In the genomic region with DNA sequence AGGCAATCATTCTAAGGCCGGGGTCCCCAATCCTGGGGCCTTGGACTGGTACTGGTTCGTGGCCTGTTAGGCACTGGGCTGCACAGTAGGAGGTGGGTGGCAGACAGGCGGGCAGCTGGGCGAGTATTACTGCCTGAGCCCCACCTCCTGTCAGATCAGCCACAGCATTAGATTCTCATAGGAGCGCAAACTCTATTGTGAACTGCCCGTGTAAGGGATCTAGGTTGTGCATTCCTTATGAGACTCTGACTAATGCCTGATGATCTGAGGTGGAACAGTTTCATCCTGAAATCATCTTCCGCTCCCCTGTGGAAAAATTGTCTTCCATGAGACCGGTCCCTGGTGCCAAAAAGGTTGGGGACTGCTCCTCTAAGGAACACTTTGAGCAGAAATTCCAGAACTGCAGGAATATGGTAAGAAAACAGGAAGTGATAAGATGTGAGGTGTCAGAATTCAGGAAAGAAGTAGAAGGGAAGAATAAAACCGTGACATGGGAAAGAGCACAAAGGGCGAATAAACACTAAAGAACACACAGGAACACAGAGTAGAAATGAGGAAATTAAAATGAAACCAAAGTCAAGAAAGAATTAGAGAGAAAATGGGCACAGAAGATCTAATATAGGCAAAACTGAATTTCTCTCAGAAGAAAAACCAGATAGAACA, we compare ENCODE assay signal across 11 cellular contexts. TPM values are rescaled to one million over a fixed set of nuclear protein-coding genes. Genes with fewer than 3 reads are reported as not detected.
DNase-seq lines count a peak whose midpoint lies in the region; ATAC-seq lines count a peak whose summit lies in the region.
"Had no signal": no experiment of that assay in that cellular context is flagged by ENCODE, and none has a peak within 500 bp of the region (broad histone marks: within the 10 kb centered on the region; RNA-seq: fewer than 3 reads in every experiment).

No MANE protein-coding gene starts in this region.

- H3K27me3 ChIP-seq in naive thymus-derived CD4-positive, alpha-beta T cell (ENCODE audit: control insufficient read depth in 2 of 2, insufficient read depth in 2 of 2, low read length in 2 of 2) = no peaks in the 10 kb centered on the region

- no peak overlapping the region for H3K4me3 Mint-ChIP-seq in central memory CD8-positive, alpha-beta T cell
- H3K4me3 Mint-ChIP-seq in naive thymus-derived CD4-positive, alpha-beta T cell = no peak overlapping the region

- peaks cover 9% of the 10 kb centered on the region for H3K4me1 Mint-ChIP-seq in central memory CD8-positive, alpha-beta T cell
- H3K4me1 Mint-ChIP-seq in naive thymus-derived CD4-positive, alpha-beta T cell = peaks cover 6 to 34% (median 26%) of the 10 kb centered on the region in 7 donors

- DNase-seq in NCI-H226 (peak; percentile 64), DMS153 (lab: John Stamatoyannopoulos, UW) (no peak), NCI-H446 (lab: John Stamatoyannopoulos, UW) (no peak)
- DNase-seq in central memory CD8-positive, alpha-beta T cell (ENCODE audit: low spot score in 2 of 2) = no peak
- no peak for DNase-seq in naive thymus-derived CD4-positive, alpha-beta T cell
- DNase-seq: activated gamma-delta T cell treated with Interleukin-2 at 50 U/mL for 16 hours, NCI-H1417 had no signal

- CTCF ChIA-PET in naive thymus-derived CD4-positive, alpha-beta T cell (lab: Charles Lee) = no interaction called here

- H3K4me1 ChIP-seq in naive thymus-derived CD4-positive, alpha-beta T cell (ENCODE audit: control insufficient read depth in 2 of 2, insufficient read depth in 2 of 2, low read length in 2 of 2) = no peaks in the 10 kb centered on the region

- H3K9me3 Mint-ChIP-seq in central memory CD8-positive, alpha-beta T cell = no peaks in the 10 kb centered on the region
- no peaks in the 10 kb centered on the region for H3K9me3 Mint-ChIP-seq in naive thymus-derived CD4-positive, alpha-beta T cell

- intact Hi-C loops in naive thymus-derived CD4-positive, alpha-beta T cell (cut with micrococcal nuclease) = no loop called here

- peak overlapping the region; percentile 25 for H3K27ac ChIP-seq in naive thymus-derived CD4-positive, alpha-beta T cell (ENCODE audit: low read depth, low read length)

- H3K36me3 ChIP-seq in naive thymus-derived CD4-positive, alpha-beta T cell (ENCODE audit: control insufficient read depth in 2 of 3, insufficient read depth in 3 of 3, low read length in 3 of 3) = peaks cover 0 to 17% (median 4%) of the 10 kb centered on the region in 3 experiments

- no peaks in the 10 kb centered on the region for H3K9me3 ChIP-seq in naive thymus-derived CD4-positive, alpha-beta T cell (ENCODE audit: control insufficient read depth in 2 of 3, low read length in 3 of 3)
- H3K9me3 ChIP-seq: HAP-1 had no signal

- no peak overlapping the region for H3K4me3 ChIP-seq in naive thymus-derived CD4-positive, alpha-beta T cell (ENCODE audit: low read length)
- H3K4me3 ChIP-seq: HAP-1 had no signal

- H3K27ac Mint-ChIP-seq in central memory CD8-positive, alpha-beta T cell (ENCODE audit: low read depth) = peak overlapping the region; percentile 20
- H3K27ac Mint-ChIP-seq in naive thymus-derived CD4-positive, alpha-beta T cell = peak overlapping the region; percentile 44 to 94 (median 81)

- peak; percentile 12 for ATAC-seq in GM18508 (IDR thresholded peaks at IDR 0.05; ENCODE audit: insufficient read depth, unreplicated experiment)
- no peak for ATAC-seq in central memory CD8-positive, alpha-beta T cell (replicated peaks; ENCODE audit: extremely low read depth, poor library complexity, severe bottlenecking)
- ATAC-seq in naive thymus-derived CD4-positive, alpha-beta T cell = no peak
- ATAC-seq in HG03196 (IDR thresholded peaks at IDR 0.05; ENCODE audit: unreplicated experiment) = no peak
- ATAC-seq in HG02798 (IDR thresholded peaks at IDR 0.05; ENCODE audit: poor library complexity, unreplicated experiment) = no peak

- POLR2A ChIA-PET in naive thymus-derived CD4-positive, alpha-beta T cell (lab: Charles Lee) = no interaction called here

- H3K27me3 Mint-ChIP-seq in central memory CD8-positive, alpha-beta T cell = no peaks in the 10 kb centered on the region
- H3K27me3 Mint-ChIP-seq in naive thymus-derived CD4-positive, alpha-beta T cell = no peaks in the 10 kb centered on the region

- H3K36me3 Mint-ChIP-seq in central memory CD8-positive, alpha-beta T cell (ENCODE audit: insufficient read depth) = peaks cover 44% of the 10 kb centered on the region
- H3K36me3 Mint-ChIP-seq in naive thymus-derived CD4-positive, alpha-beta T cell = peaks cover 24 to 58% (median 29%) of the 10 kb centered on the region in 5 donors

RNA-seq across cellular contexts. Expression of a gene that starts 57.6 kb away (rescaled TPM):
- 100 to 1,000 TPM; 139 to 221 (median 202) TPM for total RNA-seq in naive thymus-derived CD4-positive, alpha-beta T cell
- 10 to 100 TPM; 60.3 to 75.1 TPM for polyA plus RNA-seq in naive thymus-derived CD4-positive, alpha-beta T cell
